21 cellular contexts compared by ENCODE assay signal in the genomic region with DNA sequence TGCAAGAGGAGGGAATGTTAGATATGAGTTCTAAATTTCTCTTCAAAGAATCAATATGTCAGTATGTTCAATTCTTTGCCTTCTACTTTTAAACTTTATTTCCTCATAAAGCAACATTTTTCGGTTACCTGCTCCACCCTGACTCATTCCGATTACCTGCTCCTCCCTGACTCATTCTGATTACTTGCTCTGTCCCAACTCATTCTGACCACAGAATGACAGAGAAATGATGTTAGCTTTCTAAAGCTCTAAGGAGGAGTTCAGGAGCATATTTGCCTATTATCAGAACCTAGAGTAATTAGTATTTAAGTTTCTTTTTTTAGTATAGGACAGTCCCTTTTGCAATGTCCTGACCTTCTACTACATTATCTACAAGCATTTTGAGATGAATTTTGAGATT.
"Had no signal": no experiment of that assay in that cellular context is flagged by ENCODE, and none has a peak within 500 bp of the region (broad histone marks: within the 10 kb centered on the region; RNA-seq: fewer than 3 reads in every experiment).

No MANE protein-coding gene starts in this region.

- DNase-seq: colonic mucosa; dermis blood vessel endothelial cell; heart right ventricle; hypothalamus; islet precursor cell; left cardiac atrium; left ventricle myocardium inferior; lower lobe of right lung; mesenchymal stem cell; midbrain; naive B cell; occipital lobe; psoas muscle; stimulated activated CD4-positive, alpha-beta T cell treated with anti-CD3 and anti-CD28 coated beads, Interleukin-2, amount 100 ng/mL, for 24 hours; stimulated activated CD4-positive, alpha-beta T cell treated with anti-CD3 and anti-CD28 coated beads, Interleukin-4, amount 100 ng/mL, for 4 hours; stimulated activated naive B cell treated with anti-CD40 and anti-IgM and Interleukin-4, amounts not matched to agents 10 μg/mL and 1 μg/mL and 100 μg/mL, for 72 hours; stimulated activated naive CD8-positive, alpha-beta T cell treated with anti-CD3 and anti-CD28 coated beads, Interleukin-15, amount 100 ng/mL, for 72 hours; transverse colon had no signal

- ATAC-seq: heart right ventricle; left cardiac atrium; lower lobe of right lung; psoas muscle; sciatic nerve; stimulated activated naive B cell treated with anti-CD40 and anti-IgM and Interleukin-4, amounts not matched to agents 10 μg/mL and 1 μg/mL and 100 μg/mL, for 72 hours; stimulated activated naive CD8-positive, alpha-beta T cell treated with anti-CD3 and anti-CD28 coated beads, Interleukin-15, amount 100 ng/mL, for 72 hours had no signal

- H3K79me2 ChIP-seq: parathyroid adenoma had no signal

- H3K9me3 ChIP-seq: colonic mucosa, lower lobe of right lung, psoas muscle had no signal

- H3K27me3 ChIP-seq: colonic mucosa, heart right ventricle, transverse colon had no signal

- H3K4me3 ChIP-seq: colonic mucosa, heart right ventricle, left ventricle myocardium inferior, lower lobe of right lung, psoas muscle, thoracic aorta, transverse colon had no signal

- H3K4me1 ChIP-seq: colonic mucosa, left ventricle myocardium inferior, lower lobe of right lung, parathyroid adenoma, psoas muscle, transverse colon had no signal

- H3K36me3 ChIP-seq: colonic mucosa, heart right ventricle, left ventricle myocardium inferior, lower lobe of right lung, thoracic aorta, transverse colon had no signal

- H2AFZ ChIP-seq: parathyroid adenoma had no signal

- H3K9ac ChIP-seq: parathyroid adenoma had no signal

- H3K27ac ChIP-seq: colonic mucosa, heart right ventricle, left ventricle myocardium inferior, lower lobe of right lung, parathyroid adenoma, psoas muscle, thoracic aorta, transverse colon had no signal
